1 cellular context compared by ENCODE assay signal in genomic region chr16:16096161-16096857, GRCh38.
TF ChIP-seq lines count a peak whose summit lies in the region.

No MANE protein-coding gene starts in this region.

TF ChIP-seq in GM12878, 131 proteins besides CTCF, POLR2A, EP300 and RAD21 (continued from another document):
- TF ChIP-seq USF2 (IDR thresholded peaks at IDR 0.05; ENCODE audit: borderline replicate concordance, low read depth, low read length) = no peak
- TF ChIP-seq POU2F2 (IDR thresholded peaks at IDR 0.05; ENCODE audit: borderline replicate concordance, low read depth, low read length) = no peak
- TF ChIP-seq SUPT20H (IDR thresholded peaks at IDR 0.05; ENCODE audit: borderline replicate concordance, control insufficient read depth, low read depth, low read length) = no peak
- no peak for TF ChIP-seq HSF1 (IDR thresholded peaks at IDR 0.05; ENCODE audit: low read depth, low read length)
- TF ChIP-seq KAT2A (conservative IDR thresholded peaks at IDR 0.05; ENCODE audit: control insufficient read depth, low read depth, low read length) = no peak
- TF ChIP-seq MYB (IDR thresholded peaks at IDR 0.05; ENCODE audit: borderline replicate concordance, low read depth, low read length) = no peak
- TF ChIP-seq BACH1 (IDR thresholded peaks at IDR 0.05; ENCODE audit: borderline replicate concordance) = no peak
- TF ChIP-seq CBX3 (IDR thresholded peaks at IDR 0.05; ENCODE audit: borderline replicate concordance, low read depth) = no peak
- TF ChIP-seq SREBF2 (IDR thresholded peaks at IDR 0.05; ENCODE audit: low read length) = no peak
- TF ChIP-seq IRF5 (IDR thresholded peaks at IDR 0.05; ENCODE audit: borderline replicate concordance) = no peak
- no peak for TF ChIP-seq BRCA1 (IDR thresholded peaks at IDR 0.05; ENCODE audit: low read depth, low read length)
- no peak for TF ChIP-seq ZBTB11 (CRISPR knock-in tag; IDR thresholded peaks at IDR 0.05)
- no peak for TF ChIP-seq IRF4 (IDR thresholded peaks at IDR 0.05; ENCODE audit: low read depth, low read length)
- no peak for TF ChIP-seq ZNF217 (IDR thresholded peaks at IDR 0.05)
- TF ChIP-seq IKZF2 (IDR thresholded peaks at IDR 0.05) = no peak
- TF ChIP-seq TBL1XR1 (IDR thresholded peaks at IDR 0.05; ENCODE audit: low read depth, low read length) = no peak
- TF ChIP-seq TCF3 (IDR thresholded peaks at IDR 0.05; ENCODE audit: borderline replicate concordance, insufficient read depth, low read depth, low read length) = no peak
- TF ChIP-seq SKIL (IDR thresholded peaks at IDR 0.05; ENCODE audit: low read depth, poor library complexity, severe bottlenecking) = no peak
